22 cellular contexts compared by ENCODE assay signal in genomic region chr21:42797522-42797921, GRCh38.
"Had no signal": no experiment of that assay in that cellular context is flagged by ENCODE, and none has a peak within 500 bp of the region (broad histone marks: within the 10 kb centered on the region; RNA-seq: fewer than 3 reads in every experiment).

No MANE protein-coding gene starts in this region.

- H3K9me3 Mint-ChIP-seq: mesothelial cell of epicardium; naive B cell; natural killer cell treated with Interleukin-12 subunit alpha and Interleukin-12 subunit beta and Interleukin-15 and Interleukin-18, amount 100 ng/mL, for 72 hours had no signal

- ATAC-seq: heart left ventricle; natural killer cell treated with Interleukin-12 subunit alpha and Interleukin-12 subunit beta and Interleukin-15 and Interleukin-18, amount 100 ng/mL, for 72 hours; right lobe of liver; stimulated activated naive B cell treated with anti-CD40 and anti-IgM and Interleukin-4, amounts not matched to agents 10 μg/mL and 1 μg/mL and 100 μg/mL, for 72 hours; stimulated activated naive CD8-positive, alpha-beta T cell treated with anti-CD3 and anti-CD28 coated beads, Interleukin-15, Interleukin-2, amounts not matched to agents 100 U/mL and 50 U/mL, for 24 hours; upper lobe of right lung had no signal

- H3K4me1 ChIP-seq: heart left ventricle, left ventricle myocardium inferior, right atrium auricular region, right lobe of liver, testis, thyroid gland, upper lobe of right lung had no signal

- H3K9me3 ChIP-seq: heart left ventricle, left ventricle myocardium inferior, ovary, right atrium auricular region, right lobe of liver, stomach, testis, thyroid gland, transverse colon, upper lobe of right lung had no signal

- H3K36me3 ChIP-seq: heart left ventricle, left ventricle myocardium inferior, ovary, right atrium auricular region, right lobe of liver, stomach, thyroid gland, transverse colon, upper lobe of right lung had no signal

- H3K36me3 Mint-ChIP-seq: mesothelial cell of epicardium; naive B cell; natural killer cell treated with Interleukin-12 subunit alpha and Interleukin-12 subunit beta and Interleukin-15 and Interleukin-18, amount 100 ng/mL, for 72 hours; stimulated activated naive B cell treated with anti-CD40 and anti-IgM and Interleukin-4, amounts not matched to agents 10 μg/mL and 1 μg/mL and 100 μg/mL, for 72 hours had no signal

- DNase-seq: heart left ventricle; hypothalamus; left ventricle myocardium inferior; naive B cell; ovary; stimulated activated CD4-positive, alpha-beta T cell treated with anti-CD3 and anti-CD28 coated beads, Interleukin-12 subunit alpha, Interleukin-12 subunit beta, amount 100 ng/mL, for 4 hours; stimulated activated CD4-positive, alpha-beta T cell treated with anti-CD3 and anti-CD28 coated beads, Interleukin-15, amount 100 ng/mL, for 24 hours; stimulated activated CD4-positive, alpha-beta T cell treated with anti-CD3 and anti-CD28 coated beads, Interleukin-2, amount 100 ng/mL, for 24 hours; stimulated activated CD4-positive, alpha-beta T cell treated with anti-CD3 and anti-CD28 coated beads, Interleukin-4, amount 100 ng/mL, for 1 hour; stimulated activated naive B cell treated with anti-CD40 and anti-IgM and Interleukin-4, amounts not matched to agents 10 μg/mL and 1 μg/mL and 100 μg/mL, for 72 hours; stimulated activated naive CD8-positive, alpha-beta T cell treated with anti-CD3 and anti-CD28 coated beads, Interleukin-15, Interleukin-2, amounts not matched to agents 100 U/mL and 50 U/mL, for 24 hours; stomach; testis; thyroid gland; transverse colon; upper lobe of right lung had no signal

- H3K27ac Mint-ChIP-seq: mesothelial cell of epicardium; natural killer cell treated with Interleukin-12 subunit alpha and Interleukin-12 subunit beta and Interleukin-15 and Interleukin-18, amount 100 ng/mL, for 72 hours; progenitor cell of endocrine pancreas; stimulated activated naive B cell treated with anti-CD40 and anti-IgM and Interleukin-4, amounts not matched to agents 10 μg/mL and 1 μg/mL and 100 μg/mL, for 72 hours had no signal

- H3K4me3 Mint-ChIP-seq: mesothelial cell of epicardium; naive B cell; natural killer cell treated with Interleukin-12 subunit alpha and Interleukin-12 subunit beta and Interleukin-15 and Interleukin-18, amount 100 ng/mL, for 72 hours; stimulated activated naive B cell treated with anti-CD40 and anti-IgM and Interleukin-4, amounts not matched to agents 10 μg/mL and 1 μg/mL and 100 μg/mL, for 72 hours had no signal

- H3K27ac ChIP-seq: heart left ventricle, left ventricle myocardium inferior, ovary, right atrium auricular region, right lobe of liver, stomach, testis, thyroid gland, transverse colon, upper lobe of right lung had no signal

- H3K4me3 ChIP-seq: heart left ventricle, left ventricle myocardium inferior, lung, ovary, right atrium auricular region, right lobe of liver, stomach, testis, thyroid gland, transverse colon, upper lobe of right lung had no signal

- H3K27me3 Mint-ChIP-seq: naive B cell; stimulated activated naive B cell treated with anti-CD40 and anti-IgM and Interleukin-4, amounts not matched to agents 10 μg/mL and 1 μg/mL and 100 μg/mL, for 72 hours had no signal

- H3K27me3 ChIP-seq: ovary, right atrium auricular region, right lobe of liver, testis, thyroid gland had no signal
